In genomic region chr1:31669786-31670582, GRCh38 we compare ENCODE assay signal across 7 cellular contexts. TPM values are rescaled to one million over a fixed set of nuclear protein-coding genes. Genes with fewer than 3 reads are reported as not detected.
DNase-seq lines count a peak whose midpoint lies in the region; ATAC-seq and TF ChIP-seq lines count a peak whose summit lies in the region.

No MANE protein-coding gene starts in this region.

- intact Hi-C loops in activated naive CD4-positive, alpha-beta T cell treated with anti-CD3 and anti-CD28 coated beads for 36 hours (cut with micrococcal nuclease) = no loop called here

- peak overlapping the region; percentile 99 for H3K27ac ChIP-seq in foreskin keratinocyte
- no peak overlapping the region for H3K27ac ChIP-seq in osteoblast (ENCODE audit: low read depth, low read length)

- H3K27me3 ChIP-seq in foreskin keratinocyte (no peaks in the 10 kb centered on the region), osteoblast (ENCODE audit: insufficient read depth, low read length) (no peaks in the 10 kb centered on the region)

- peaks cover 4% of the 10 kb centered on the region for H4K20me1 ChIP-seq in osteoblast (ENCODE audit: insufficient read depth, low read length)

- peak overlapping the region; percentile 27 for H3K4me3 Mint-ChIP-seq in activated naive CD4-positive, alpha-beta T cell treated with anti-CD3 and anti-CD28 coated beads for 36 hours

- peaks cover 89% of the 10 kb centered on the region for H3K36me3 ChIP-seq in osteoblast (ENCODE audit: insufficient read depth, low read length)

- peak; percentile 43 for DNase-seq in HPDE6-E6E7 (ENCODE audit: extremely low spot score)
- peak; percentile 90 for DNase-seq in NCI-H748 (lab: John Stamatoyannopoulos, UW; ENCODE audit: unreplicated experiment)
- DNase-seq in activated naive CD4-positive, alpha-beta T cell treated with anti-CD3 and anti-CD28 coated beads for 36 hours = peak; percentile 37
- peak; percentile 61 to 89 for DNase-seq in foreskin keratinocyte
- peak; percentile 85 for DNase-seq in osteoblast (ENCODE audit: insufficient read length, low spot score, missing footprints)
- DNase-seq in islet precursor cell = no peak

- no peak overlapping the region for H2AFZ ChIP-seq in osteoblast (ENCODE audit: low read length)

- no peak overlapping the region for H3K4me3 ChIP-seq in osteoblast (ENCODE audit: insufficient read depth, low read length)

- TF ChIP-seq CTCF in foreskin keratinocyte (conservative IDR thresholded peaks at IDR 0.05) (peak; percentile 50), osteoblast (IDR thresholded peaks at IDR 0.05; ENCODE audit: extremely low read depth, low read depth, low read length) (no peak)

- peak; percentile 68 for ATAC-seq in foreskin keratinocyte
- no peak for ATAC-seq in HG02642 (IDR thresholded peaks at IDR 0.05; ENCODE audit: poor library complexity, unreplicated experiment)

- no peak overlapping the region for H3K27ac Mint-ChIP-seq in activated naive CD4-positive, alpha-beta T cell treated with anti-CD3 and anti-CD28 coated beads for 36 hours

- CTCF ChIA-PET in activated naive CD4-positive, alpha-beta T cell treated with anti-CD3 and anti-CD28 coated beads for 36 hours (lab: Charles Lee) = interaction anchor here (0.6 to 2.3 kb wide), 7 partner anchors 9 to 121 kb away, joined by 3 to 6 read pairs (median 4); no protein-coding TSS in a partner anchor

- H3K4me1 Mint-ChIP-seq in activated naive CD4-positive, alpha-beta T cell treated with anti-CD3 and anti-CD28 coated beads for 36 hours (ENCODE audit: low read depth) = peaks cover 10% of the 10 kb centered on the region

- H3K79me2 ChIP-seq in osteoblast (ENCODE audit: insufficient read depth, low read length) = no peaks in the 10 kb centered on the region

- H3K36me3 Mint-ChIP-seq in activated naive CD4-positive, alpha-beta T cell treated with anti-CD3 and anti-CD28 coated beads for 36 hours (ENCODE audit: low read depth) = no peaks in the 10 kb centered on the region

- H3K9me3 ChIP-seq in osteoblast (ENCODE audit: low read depth, low read length) = no peaks in the 10 kb centered on the region

- H3K4me2 ChIP-seq in osteoblast (ENCODE audit: insufficient read depth, low read length) = no peak overlapping the region

- H3K27me3 Mint-ChIP-seq in activated naive CD4-positive, alpha-beta T cell treated with anti-CD3 and anti-CD28 coated beads for 36 hours (ENCODE audit: low read depth) = peaks cover 12% of the 10 kb centered on the region

- H3K4me1 ChIP-seq in foreskin keratinocyte (peaks cover 21% of the 10 kb centered on the region), osteoblast (ENCODE audit: insufficient read depth, low read length) (peaks cover 7% of the 10 kb centered on the region)

- H3K9me3 Mint-ChIP-seq in activated naive CD4-positive, alpha-beta T cell treated with anti-CD3 and anti-CD28 coated beads for 36 hours = no peaks in the 10 kb centered on the region

RNA-seq across cellular contexts. Expression of gene PEF1, which starts 25.3 kb away (rescaled TPM):
- total RNA-seq in activated naive CD4-positive, alpha-beta T cell treated with anti-CD3 and anti-CD28 coated beads for 36 hours = 10 to 100 TPM; 79.6 to 80.6 TPM
- total RNA-seq in foreskin keratinocyte (94.3 and 95.7 TPM in 2 replicates), osteoblast (75.7 and 86.5 TPM in 2 replicates)
- 105 and 106 TPM in 2 replicates for polyA plus RNA-seq in foreskin keratinocyte

RNA-seq across cellular contexts. Expression of gene COL16A1, which starts 33.8 kb away (rescaled TPM):
- total RNA-seq in activated naive CD4-positive, alpha-beta T cell treated with anti-CD3 and anti-CD28 coated beads for 36 hours = under 1 TPM; 0.17 to 0.47 TPM
- 125 and 133 TPM in 2 replicates for total RNA-seq in foreskin keratinocyte
- 74.3 and 80.3 TPM in 2 replicates for polyA plus RNA-seq in foreskin keratinocyte
- 158 and 197 TPM in 2 replicates for total RNA-seq in osteoblast

RNA-seq across cellular contexts. Expression of gene HCRTR1, which starts 52.5 kb away (rescaled TPM):
- not detected for total RNA-seq in activated naive CD4-positive, alpha-beta T cell treated with anti-CD3 and anti-CD28 coated beads for 36 hours
- total RNA-seq in foreskin keratinocyte = not detected in 2 replicates
- not detected in 2 replicates for polyA plus RNA-seq in foreskin keratinocyte
- not detected in 2 replicates for total RNA-seq in osteoblast

Comparison
In these comparisons a context has a peak if more than half of its experiments do, and no peak if none do; other contexts are left out.
1. RNA of gene COL16A1, which starts 33.8 kb away (total RNA-seq): 158 to 197 TPM in osteoblast and 125 to 133 TPM in foreskin keratinocyte; 0.17 to 0.47 TPM in activated naive CD4-positive, alpha-beta T cell treated with anti-CD3 and anti-CD28 coated beads for 36 hours; every median in the first group is over 10 times any median in the second.